In the genomic region with DNA sequence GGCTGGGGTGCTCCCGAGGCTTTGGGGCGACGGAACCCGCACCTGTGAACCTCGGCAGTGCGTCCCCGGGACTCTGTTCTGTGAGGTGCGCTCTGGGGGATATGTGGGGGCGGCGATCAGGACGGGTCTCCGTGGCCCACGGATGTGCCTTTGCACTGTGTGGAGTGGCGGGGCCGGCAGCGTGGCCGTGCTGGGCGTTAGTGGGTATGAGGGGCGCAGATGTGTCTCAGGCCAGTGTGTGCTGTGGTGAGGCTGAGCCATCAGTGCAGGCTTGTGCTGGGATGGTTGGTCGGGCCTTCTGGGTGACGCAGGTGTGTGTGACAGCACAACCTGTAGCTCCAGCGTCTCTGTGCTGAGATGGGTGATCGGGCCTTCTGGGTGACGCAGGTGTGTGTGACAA, we compare ENCODE assay signal across 8 cellular contexts. TPM values are rescaled to one million over a fixed set of nuclear protein-coding genes. Genes with fewer than 3 reads are reported as not detected.
DNase-seq lines count a peak whose midpoint lies in the region; ATAC-seq, FAIRE-seq and TF ChIP-seq lines count a peak whose summit lies in the region.

No MANE protein-coding gene starts in this region.

- POLR2A ChIA-PET in CD4-positive, alpha-beta memory T cell (lab: Charles Lee; ENCODE audit: partially characterized antibody): interaction anchor here (0.6 to 0.9 kb wide), 2 partner anchors 16 to 38 kb away, joined by 3 read pairs; no protein-coding TSS in a partner anchor
- POLR2A ChIA-PET in endothelial cell of umbilical vein (lab: Charles Lee): no interaction called here

- no peak overlapping the region; the same call in 1 of the 2 replicates for H2AFZ ChIP-seq in OCI-LY3 (ENCODE audit: low read depth, low read length)
- peak overlapping the region; percentile 84 for H2AFZ ChIP-seq in endothelial cell of umbilical vein (ENCODE audit: low read depth, low read length)

- peaks cover 6 to 27% (median 18%) of the 10 kb centered on the region in 4 donors for H3K4me1 Mint-ChIP-seq in CD4-positive, alpha-beta memory T cell

- H3K27ac Mint-ChIP-seq in CD4-positive, alpha-beta memory T cell: peak overlapping the region; percentile 98 to 100 (median 100)

- BruUV-seq in endothelial cell of umbilical vein (replicated peaks; lab: Mats Ljungman, UMichigan): no TSS peak

- no peak for TF ChIP-seq CTCF in OCI-LY3 (IDR thresholded peaks at IDR 0.05; ENCODE audit: low read depth, low read length)
- TF ChIP-seq CTCF in endothelial cell of umbilical vein (IDR thresholded peaks at IDR 0.05; ENCODE audit: extremely low read depth in 1 of 2, insufficient read depth in 1 of 2, low read depth in 1 of 2, low read length in 2 of 2): no peak
- no peak for TF ChIP-seq CTCF in omental fat pad (IDR thresholded peaks at IDR 0.05)

- H3K4me2 ChIP-seq in OCI-LY3 (ENCODE audit: low read length) (peak overlapping the region; percentile 62), endothelial cell of umbilical vein (ENCODE audit: insufficient read depth, low read length) (peak overlapping the region; percentile 35)

- H4K20me1 ChIP-seq in OCI-LY3 (ENCODE audit: insufficient read depth, low read length) (no peaks in the 10 kb centered on the region), endothelial cell of umbilical vein (replicated peaks; ENCODE audit: control insufficient read depth, extremely low read depth, insufficient read depth, low read length) (no peaks in the 10 kb centered on the region)

- no peaks in the 10 kb centered on the region for H3K9me3 ChIP-seq in CD4-positive, alpha-beta memory T cell (ENCODE audit: control insufficient read depth in 1 of 2, low read length in 2 of 2)
- H3K9me3 ChIP-seq in OCI-LY3 (ENCODE audit: insufficient read depth, low read length): no peaks in the 10 kb centered on the region
- H3K9me3 ChIP-seq in endothelial cell of umbilical vein (replicated peaks; ENCODE audit: control insufficient read depth, insufficient read depth, low read length): no peaks in the 10 kb centered on the region

- intact Hi-C loops in CD4-positive, alpha-beta memory T cell (cut with micrococcal nuclease): loop anchor here (1.0 kb wide), 3 partner anchors 17 to 359 kb away; partner anchors contain the start of gene ZNF331
- intact Hi-C loops in endothelial cell of umbilical vein (cut with micrococcal nuclease): no loop called here

- no peaks in the 10 kb centered on the region for H3K9me1 ChIP-seq in endothelial cell of umbilical vein (replicated peaks; ENCODE audit: control insufficient read depth, extremely low read depth, insufficient read depth, low read length)

- FAIRE-seq in endothelial cell of umbilical vein (lab: Jason Lieb, UNC) (no peak), RCC 7860 (lab: Jason Lieb, UNC) (no peak)

- peaks cover 35 to 50% of the 10 kb centered on the region in 2 donors for H3K36me3 Mint-ChIP-seq in CD4-positive, alpha-beta memory T cell

- no peak for TF ChIP-seq POLR2A in endothelial cell of umbilical vein (IDR thresholded peaks at IDR 0.05; ENCODE audit: low read depth, low read length)

- H3K9ac ChIP-seq in OCI-LY3 (ENCODE audit: low read length) (peak overlapping the region; percentile 54), endothelial cell of umbilical vein (replicated peaks; ENCODE audit: extremely low read depth, insufficient read depth, low read length) (peak overlapping the region; percentile 64)

- peaks cover 40% of the 10 kb centered on the region for H3K79me2 ChIP-seq in OCI-LY3 (ENCODE audit: low read length)
- no peaks in the 10 kb centered on the region for H3K79me2 ChIP-seq in endothelial cell of umbilical vein (ENCODE audit: control insufficient read depth, insufficient read depth, low read length)

- H3K27me3 Mint-ChIP-seq in CD4-positive, alpha-beta memory T cell: no peaks in the 10 kb centered on the region

- peaks cover 6% of the 10 kb centered on the region for H3K36me3 ChIP-seq in CD4-positive, alpha-beta memory T cell (ENCODE audit: insufficient read depth, low read length)
- H3K36me3 ChIP-seq in OCI-LY3 (replicated peaks; ENCODE audit: low read depth, low read length): peaks cover 16% of the 10 kb centered on the region
- no peaks in the 10 kb centered on the region for H3K36me3 ChIP-seq in endothelial cell of umbilical vein (ENCODE audit: control insufficient read depth in 2 of 2, extremely low read depth in 1 of 2, insufficient read depth in 2 of 2, low read length in 2 of 2)

- H3K4me1 ChIP-seq in CD4-positive, alpha-beta memory T cell (ENCODE audit: insufficient read depth, low read length): peaks cover 14% of the 10 kb centered on the region
- peaks cover 7% of the 10 kb centered on the region; the same call in 1 of the 2 replicates for H3K4me1 ChIP-seq in OCI-LY3 (ENCODE audit: low read length)
- no peaks in the 10 kb centered on the region for H3K4me1 ChIP-seq in endothelial cell of umbilical vein (ENCODE audit: control insufficient read depth, extremely low read depth, insufficient read depth, low read length)

- peak overlapping the region; percentile 94 for H3K27ac ChIP-seq in CD4-positive, alpha-beta memory T cell (ENCODE audit: low read depth, low read length)
- H3K27ac ChIP-seq in OCI-LY3 (ENCODE audit: low read length): 0 out of 2 replicates have a peak overlapping the region, but pooled peaks have one; percentile 28
- peak overlapping the region; percentile 12 for H3K27ac ChIP-seq in endothelial cell of umbilical vein (ENCODE audit: insufficient read depth, low read depth, low read length)

- peak overlapping the region; percentile 23 to 66 for H3K4me3 ChIP-seq in CD4-positive, alpha-beta memory T cell (ENCODE audit: low read length in 2 of 2)
- peak overlapping the region; percentile 72 for H3K4me3 ChIP-seq in OCI-LY3 (ENCODE audit: low read length)
- peak overlapping the region; percentile 8 to 57 (median 57) for H3K4me3 ChIP-seq in endothelial cell of umbilical vein (replicated peaks in 1 of 3; ENCODE audit: insufficient read depth in 1 of 3, low read depth in 1 of 3, low read length in 3 of 3)

- H3K4me3 Mint-ChIP-seq in CD4-positive, alpha-beta memory T cell: peak overlapping the region; percentile 97 to 99 (median 98)

- dilution Hi-C loops in endothelial cell of umbilical vein (cut with MboI; ENCODE audit: extremely low pct_ligation_motif_present, low sequenced_read_pairs): no loop called here

- H3K9me3 Mint-ChIP-seq in CD4-positive, alpha-beta memory T cell: peaks cover 0 to 27% (median 6%) of the 10 kb centered on the region in 8 donors

- CTCF ChIA-PET in CD4-positive, alpha-beta memory T cell (lab: Charles Lee; ENCODE audit: partially characterized antibody): no interaction called here
- CTCF ChIA-PET in endothelial cell of umbilical vein (lab: Charles Lee): no interaction called here

- no peaks in the 10 kb centered on the region for H3K27me3 ChIP-seq in CD4-positive, alpha-beta memory T cell (ENCODE audit: insufficient read depth, low read length)
- H3K27me3 ChIP-seq in OCI-LY3 (ENCODE audit: low read depth, low read length): no peaks in the 10 kb centered on the region
- no peaks in the 10 kb centered on the region for H3K27me3 ChIP-seq in endothelial cell of umbilical vein (ENCODE audit: control insufficient read depth in 2 of 2, insufficient read depth in 2 of 2, low read length in 2 of 2)

- ATAC-seq in omental fat pad (ENCODE audit: low FRiP score): peak; percentile 16

- no peak for DNase-seq in CD4-positive, alpha-beta memory T cell
- DNase-seq in endothelial cell of umbilical vein (ENCODE audit: low read depth, low spot score) (no peak), omental fat pad (ENCODE audit: low spot score) (no peak), COLO829 (ENCODE audit: low spot score) (no peak), GM19238 (ENCODE audit: insufficient read length, low spot score) (no peak), midbrain (lab: John Stamatoyannopoulos, UW) (no peak), RCC 7860 (ENCODE audit: low spot score) (no peak)

TF ChIP-seq in endothelial cell of umbilical vein, 7 proteins besides CTCF, POLR2A, EP300 and RAD21:
- TF ChIP-seq JUN (IDR thresholded peaks at IDR 0.05; ENCODE audit: borderline replicate concordance, insufficient read depth, insufficient read length, low read depth): no peak
- no peak for TF ChIP-seq POLR2AphosphoS5 (IDR thresholded peaks at IDR 0.05; ENCODE audit: insufficient read depth, low read depth, low read length)
- no peak for TF ChIP-seq MYC (IDR thresholded peaks at IDR 0.05; ENCODE audit: low read depth, low read length)
- TF ChIP-seq GATA2 (IDR thresholded peaks at IDR 0.05; ENCODE audit: insufficient read depth, insufficient read length, low read depth, low read length): no peak
- TF ChIP-seq, protein P1, sequence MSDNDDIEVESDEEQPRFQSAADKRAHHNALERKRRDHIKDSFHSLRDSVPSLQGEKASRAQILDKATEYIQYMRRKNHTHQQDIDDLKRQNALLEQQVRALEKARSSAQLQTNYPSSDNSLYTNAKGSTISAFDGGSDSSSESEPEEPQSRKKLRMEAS (IDR thresholded peaks at IDR 0.05; ENCODE audit: insufficient read depth, insufficient read length): no peak
- no peak for TF ChIP-seq FOS (IDR thresholded peaks at IDR 0.05; ENCODE audit: borderline replicate concordance, insufficient read depth, low read length)
- no peak for TF ChIP-seq EZH2 (IDR thresholded peaks at IDR 0.05; ENCODE audit: borderline replicate concordance, low read depth, low read length, severe bottlenecking)
TF ChIP-seq in endothelial cell of umbilical vein: peak in this region for 0.

RNA-seq across cellular contexts. Expression of gene ZNF331, which starts 16.9 kb away (rescaled TPM):
- total RNA-seq in CD4-positive, alpha-beta memory T cell: 10 to 100 TPM; 56.5 to 58.3 TPM
- 10 to 100 TPM; 27.9 to 36.0 TPM for polyA plus RNA-seq in CD4-positive, alpha-beta memory T cell
- total RNA-seq in endothelial cell of umbilical vein (11.2 TPM in 2 replicates), omental fat pad (100 to 1,000 TPM in 1 of 4 donors, 10 to 100 TPM in 3; 29.9 to 415 (median 55.0) TPM)
- 3.9 and 6.2 TPM in 2 replicates for polyA plus RNA-seq in endothelial cell of umbilical vein
- 2.3 and 3.6 TPM in 2 replicates for polyA plus RNA-seq in endothelial cell of umbilical vein (2011; cell fraction: cytosol; rRNA removed)
- polyA plus RNA-seq in endothelial cell of umbilical vein (2011; cell fraction: nucleus; rRNA removed): 18.4 and 27.7 TPM in 2 replicates
- 6.9 and 7.0 TPM in 2 replicates for polyA plus RNA-seq in endothelial cell of umbilical vein (2012)
- polyA minus RNA-seq in endothelial cell of umbilical vein: 6.4 and 9.2 TPM in 2 replicates
- 5.1 TPM for polyA minus RNA-seq in endothelial cell of umbilical vein (2011; cell fraction: cytosol; rRNA and poly(A)+ RNA removed)
- polyA minus RNA-seq in endothelial cell of umbilical vein (2011; cell fraction: nucleus; rRNA and poly(A)+ RNA removed): 10.5 and 11.8 TPM in 2 replicates

Comparison
In these comparisons a context has a peak if more than half of its experiments do, and no peak if none do; other contexts are left out.
1. H3K27ac ChIP-seq: peak in every context shown above with its lines; median percentile 94 in CD4-positive, alpha-beta memory T cell; 28 in OCI-LY3; 12 in endothelial cell of umbilical vein.